In genomic region chr6:2839982-2840793, GRCh38 we compare ENCODE assay signal across 9 cellular contexts. TPM values are rescaled to one million over a fixed set of nuclear protein-coding genes. Genes with fewer than 3 reads are reported as not detected.
DNase-seq lines count a peak whose midpoint lies in the region; ATAC-seq and TF ChIP-seq lines count a peak whose summit lies in the region.
"Had no signal": no experiment of that assay in that cellular context is flagged by ENCODE, and none has a peak within 500 bp of the region (broad histone marks: within the 10 kb centered on the region; RNA-seq: fewer than 3 reads in every experiment).

No MANE protein-coding gene starts in this region.

- H3K9me3 ChIP-seq in T-helper 17 cell (ENCODE audit: control insufficient read depth, low read length, poor library complexity, severe bottlenecking) (no peaks in the 10 kb centered on the region), fibroblast of lung (ENCODE audit: control insufficient read depth, insufficient read depth, low read depth, low read length) (no peaks in the 10 kb centered on the region), prostate gland (no peaks in the 10 kb centered on the region)
- H3K9me3 ChIP-seq: testis had no signal

- no peaks in the 10 kb centered on the region for H3K27me3 Mint-ChIP-seq in T-helper 17 cell

- ATAC-seq in T-helper 17 cell (no peak), GM19467 (IDR thresholded peaks at IDR 0.05; ENCODE audit: unreplicated experiment) (no peak), GM18502 (IDR thresholded peaks at IDR 0.05; ENCODE audit: poor library complexity, unreplicated experiment) (no peak)

- TF ChIP-seq CTCF in fibroblast of lung (conservative IDR thresholded peaks at IDR 0.05 in 1 of 2, IDR thresholded peaks at IDR 0.05 in 1 of 2; ENCODE audit: low read depth in 1 of 2, low read length in 2 of 2) (no peak), prostate gland (IDR thresholded peaks at IDR 0.05) (no peak)

- H3K4me2 ChIP-seq in fibroblast of lung (ENCODE audit: extremely low read depth, insufficient read depth, low read length): peak overlapping the region; percentile 98

- no peaks in the 10 kb centered on the region for H4K20me1 ChIP-seq in fibroblast of lung (ENCODE audit: control insufficient read depth, extremely low read depth, insufficient read depth, low read length)

- DNase-seq in DMS53 (lab: John Stamatoyannopoulos, UW) (peak; percentile 64), T-helper 17 cell (no peak), fibroblast of lung (ENCODE audit: low read depth in 2 of 2) (no peak), prostate gland (ENCODE audit: low spot score) (no peak), HuH-7 (ENCODE audit: low spot score) (no peak), SIG-M5 (lab: John Stamatoyannopoulos, UW) (no peak)
- DNase-seq: testis had no signal

- no peak overlapping the region for H2AFZ ChIP-seq in fibroblast of lung (ENCODE audit: low read length)

- peak overlapping the region; percentile 95 for H3K4me3 Mint-ChIP-seq in T-helper 17 cell

- H3K4me1 Mint-ChIP-seq in T-helper 17 cell: peaks cover 29% of the 10 kb centered on the region

- peaks cover 2% of the 10 kb centered on the region for H3K79me2 ChIP-seq in fibroblast of lung (ENCODE audit: control insufficient read depth, insufficient read depth, low read length)

- peaks cover 11% of the 10 kb centered on the region for H3K4me1 ChIP-seq in fibroblast of lung (ENCODE audit: control insufficient read depth, extremely low read depth, insufficient read depth, low read length)
- peaks cover 7% of the 10 kb centered on the region for H3K4me1 ChIP-seq in prostate gland (replicated peaks)

- 62% methylated on average over 12 of the region's 12 CpGs for WGBS in prostate gland

- H3K27ac Mint-ChIP-seq in T-helper 17 cell: peak overlapping the region; percentile 88

- H3K36me3 ChIP-seq in fibroblast of lung (ENCODE audit: control insufficient read depth, insufficient read depth, low read length): peaks cover 3% of the 10 kb centered on the region
- H3K36me3 ChIP-seq in prostate gland: no peaks in the 10 kb centered on the region

- peak overlapping the region; percentile 93 for H3K27ac ChIP-seq in fibroblast of lung (ENCODE audit: insufficient read depth, low read length)
- peak overlapping the region; percentile 82 to 85 for H3K27ac ChIP-seq in prostate gland

- H3K27me3 ChIP-seq in fibroblast of lung (ENCODE audit: control insufficient read depth, insufficient read depth, low read length) (no peaks in the 10 kb centered on the region), prostate gland (replicated peaks; ENCODE audit: insufficient read depth) (no peaks in the 10 kb centered on the region)
- H3K27me3 ChIP-seq: testis had no signal

- no peaks in the 10 kb centered on the region for H3K36me3 Mint-ChIP-seq in T-helper 17 cell (ENCODE audit: low read depth)

- H3K4me3 ChIP-seq in fibroblast of lung (replicated peaks in 1 of 4; ENCODE audit: control extremely low read depth in 1 of 4, insufficient read depth in 1 of 4, low read depth in 3 of 4, low read length in 4 of 4) (peak overlapping the region; percentile 58 to 64 (median 62)), prostate gland (peak overlapping the region; percentile 36 to 41)

- peak overlapping the region; percentile 81 for H3K9ac ChIP-seq in fibroblast of lung (ENCODE audit: insufficient read depth, low read length)

- no peak for TF ChIP-seq POLR2A in prostate gland (IDR thresholded peaks at IDR 0.05)

- intact Hi-C loops in prostate gland (cut with DNase I): loop anchor here (2.0 to 10.0 kb wide), 2 partner anchors 47 to 215 kb away; no protein-coding TSS in a partner anchor

RNA-seq across cellular contexts. Expression of gene SERPINB1, which starts 1.5 kb away (rescaled TPM):
- total RNA-seq in T-helper 17 cell (10 to 100 TPM; 39.2 to 44.4 TPM), fibroblast of lung (19.3 TPM in 2 replicates), prostate gland (10 to 100 TPM; 27.5 to 31.1 TPM)
- polyA plus RNA-seq in fibroblast of lung: 35.2 and 39.5 TPM in 2 replicates
- 26.0 and 28.0 TPM in 2 replicates for polyA plus RNA-seq in fibroblast of lung (2012)
- polyA minus RNA-seq in fibroblast of lung (ENCODE audit: low replicate concordance): 2.7 and 3.7 TPM in 2 replicates
